ENCODE assay signal across 1 cellular context in the genomic region with DNA sequence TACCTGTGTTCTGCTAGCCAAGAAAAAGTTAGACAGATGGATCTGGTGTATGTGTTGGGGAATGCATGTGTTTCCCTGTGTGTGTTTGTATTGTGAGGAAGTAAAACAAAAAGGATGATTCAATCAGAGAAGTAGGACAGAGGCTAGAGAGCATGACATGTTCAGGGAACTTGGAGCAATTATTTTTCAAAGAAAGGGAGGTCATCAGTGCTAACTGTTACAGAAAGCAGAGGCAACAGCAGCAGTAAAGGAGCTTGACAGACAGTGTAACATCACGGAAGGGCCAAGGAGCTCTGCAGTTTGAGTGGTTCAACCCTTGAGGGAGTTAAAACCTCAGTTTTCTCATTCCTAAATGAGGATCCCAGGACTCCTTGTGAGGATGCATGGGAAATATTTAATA.
TF ChIP-seq lines count a peak whose summit lies in the region.

No MANE protein-coding gene starts in this region.

TF ChIP-seq in H1, 55 proteins besides CTCF, POLR2A, EP300 and RAD21:
- TF ChIP-seq, protein P1, sequence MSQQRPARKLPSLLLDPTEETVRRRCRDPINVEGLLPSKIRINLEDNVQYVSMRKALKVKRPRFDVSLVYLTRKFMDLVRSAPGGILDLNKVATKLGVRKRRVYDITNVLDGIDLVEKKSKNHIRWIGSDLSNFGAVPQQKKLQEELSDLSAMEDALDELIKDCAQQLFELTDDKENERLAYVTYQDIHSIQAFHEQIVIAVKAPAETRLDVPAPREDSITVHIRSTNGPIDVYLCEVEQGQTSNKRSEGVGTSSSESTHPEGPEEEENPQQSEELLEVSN (IDR thresholded peaks at IDR 0.05) = no peak
- TF ChIP-seq, protein P2, sequence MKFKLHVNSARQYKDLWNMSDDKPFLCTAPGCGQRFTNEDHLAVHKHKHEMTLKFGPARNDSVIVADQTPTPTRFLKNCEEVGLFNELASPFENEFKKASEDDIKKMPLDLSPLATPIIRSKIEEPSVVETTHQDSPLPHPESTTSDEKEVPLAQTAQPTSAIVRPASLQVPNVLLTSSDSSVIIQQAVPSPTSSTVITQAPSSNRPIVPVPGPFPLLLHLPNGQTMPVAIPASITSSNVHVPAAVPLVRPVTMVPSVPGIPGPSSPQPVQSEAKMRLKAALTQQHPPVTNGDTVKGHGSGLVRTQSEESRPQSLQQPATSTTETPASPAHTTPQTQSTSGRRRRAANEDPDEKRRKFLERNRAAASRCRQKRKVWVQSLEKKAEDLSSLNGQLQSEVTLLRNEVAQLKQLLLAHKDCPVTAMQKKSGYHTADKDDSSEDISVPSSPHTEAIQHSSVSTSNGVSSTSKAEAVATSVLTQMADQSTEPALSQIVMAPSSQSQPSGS (IDR thresholded peaks at IDR 0.05; ENCODE audit: low read length) = no peak
- TF ChIP-seq ZNF274 (IDR thresholded peaks at IDR 0.05; ENCODE audit: borderline replicate concordance, extremely low read depth, low read length) = no peak
- TF ChIP-seq SIRT6 (IDR thresholded peaks at IDR 0.05; ENCODE audit: low read length) = no peak
- TF ChIP-seq EGR1 (IDR thresholded peaks at IDR 0.05; ENCODE audit: borderline replicate concordance, low read depth, low read length) = no peak
- TF ChIP-seq FOSL1 (IDR thresholded peaks at IDR 0.05; ENCODE audit: insufficient read depth, low read depth, low read length) = no peak
- TF ChIP-seq, protein P3, sequence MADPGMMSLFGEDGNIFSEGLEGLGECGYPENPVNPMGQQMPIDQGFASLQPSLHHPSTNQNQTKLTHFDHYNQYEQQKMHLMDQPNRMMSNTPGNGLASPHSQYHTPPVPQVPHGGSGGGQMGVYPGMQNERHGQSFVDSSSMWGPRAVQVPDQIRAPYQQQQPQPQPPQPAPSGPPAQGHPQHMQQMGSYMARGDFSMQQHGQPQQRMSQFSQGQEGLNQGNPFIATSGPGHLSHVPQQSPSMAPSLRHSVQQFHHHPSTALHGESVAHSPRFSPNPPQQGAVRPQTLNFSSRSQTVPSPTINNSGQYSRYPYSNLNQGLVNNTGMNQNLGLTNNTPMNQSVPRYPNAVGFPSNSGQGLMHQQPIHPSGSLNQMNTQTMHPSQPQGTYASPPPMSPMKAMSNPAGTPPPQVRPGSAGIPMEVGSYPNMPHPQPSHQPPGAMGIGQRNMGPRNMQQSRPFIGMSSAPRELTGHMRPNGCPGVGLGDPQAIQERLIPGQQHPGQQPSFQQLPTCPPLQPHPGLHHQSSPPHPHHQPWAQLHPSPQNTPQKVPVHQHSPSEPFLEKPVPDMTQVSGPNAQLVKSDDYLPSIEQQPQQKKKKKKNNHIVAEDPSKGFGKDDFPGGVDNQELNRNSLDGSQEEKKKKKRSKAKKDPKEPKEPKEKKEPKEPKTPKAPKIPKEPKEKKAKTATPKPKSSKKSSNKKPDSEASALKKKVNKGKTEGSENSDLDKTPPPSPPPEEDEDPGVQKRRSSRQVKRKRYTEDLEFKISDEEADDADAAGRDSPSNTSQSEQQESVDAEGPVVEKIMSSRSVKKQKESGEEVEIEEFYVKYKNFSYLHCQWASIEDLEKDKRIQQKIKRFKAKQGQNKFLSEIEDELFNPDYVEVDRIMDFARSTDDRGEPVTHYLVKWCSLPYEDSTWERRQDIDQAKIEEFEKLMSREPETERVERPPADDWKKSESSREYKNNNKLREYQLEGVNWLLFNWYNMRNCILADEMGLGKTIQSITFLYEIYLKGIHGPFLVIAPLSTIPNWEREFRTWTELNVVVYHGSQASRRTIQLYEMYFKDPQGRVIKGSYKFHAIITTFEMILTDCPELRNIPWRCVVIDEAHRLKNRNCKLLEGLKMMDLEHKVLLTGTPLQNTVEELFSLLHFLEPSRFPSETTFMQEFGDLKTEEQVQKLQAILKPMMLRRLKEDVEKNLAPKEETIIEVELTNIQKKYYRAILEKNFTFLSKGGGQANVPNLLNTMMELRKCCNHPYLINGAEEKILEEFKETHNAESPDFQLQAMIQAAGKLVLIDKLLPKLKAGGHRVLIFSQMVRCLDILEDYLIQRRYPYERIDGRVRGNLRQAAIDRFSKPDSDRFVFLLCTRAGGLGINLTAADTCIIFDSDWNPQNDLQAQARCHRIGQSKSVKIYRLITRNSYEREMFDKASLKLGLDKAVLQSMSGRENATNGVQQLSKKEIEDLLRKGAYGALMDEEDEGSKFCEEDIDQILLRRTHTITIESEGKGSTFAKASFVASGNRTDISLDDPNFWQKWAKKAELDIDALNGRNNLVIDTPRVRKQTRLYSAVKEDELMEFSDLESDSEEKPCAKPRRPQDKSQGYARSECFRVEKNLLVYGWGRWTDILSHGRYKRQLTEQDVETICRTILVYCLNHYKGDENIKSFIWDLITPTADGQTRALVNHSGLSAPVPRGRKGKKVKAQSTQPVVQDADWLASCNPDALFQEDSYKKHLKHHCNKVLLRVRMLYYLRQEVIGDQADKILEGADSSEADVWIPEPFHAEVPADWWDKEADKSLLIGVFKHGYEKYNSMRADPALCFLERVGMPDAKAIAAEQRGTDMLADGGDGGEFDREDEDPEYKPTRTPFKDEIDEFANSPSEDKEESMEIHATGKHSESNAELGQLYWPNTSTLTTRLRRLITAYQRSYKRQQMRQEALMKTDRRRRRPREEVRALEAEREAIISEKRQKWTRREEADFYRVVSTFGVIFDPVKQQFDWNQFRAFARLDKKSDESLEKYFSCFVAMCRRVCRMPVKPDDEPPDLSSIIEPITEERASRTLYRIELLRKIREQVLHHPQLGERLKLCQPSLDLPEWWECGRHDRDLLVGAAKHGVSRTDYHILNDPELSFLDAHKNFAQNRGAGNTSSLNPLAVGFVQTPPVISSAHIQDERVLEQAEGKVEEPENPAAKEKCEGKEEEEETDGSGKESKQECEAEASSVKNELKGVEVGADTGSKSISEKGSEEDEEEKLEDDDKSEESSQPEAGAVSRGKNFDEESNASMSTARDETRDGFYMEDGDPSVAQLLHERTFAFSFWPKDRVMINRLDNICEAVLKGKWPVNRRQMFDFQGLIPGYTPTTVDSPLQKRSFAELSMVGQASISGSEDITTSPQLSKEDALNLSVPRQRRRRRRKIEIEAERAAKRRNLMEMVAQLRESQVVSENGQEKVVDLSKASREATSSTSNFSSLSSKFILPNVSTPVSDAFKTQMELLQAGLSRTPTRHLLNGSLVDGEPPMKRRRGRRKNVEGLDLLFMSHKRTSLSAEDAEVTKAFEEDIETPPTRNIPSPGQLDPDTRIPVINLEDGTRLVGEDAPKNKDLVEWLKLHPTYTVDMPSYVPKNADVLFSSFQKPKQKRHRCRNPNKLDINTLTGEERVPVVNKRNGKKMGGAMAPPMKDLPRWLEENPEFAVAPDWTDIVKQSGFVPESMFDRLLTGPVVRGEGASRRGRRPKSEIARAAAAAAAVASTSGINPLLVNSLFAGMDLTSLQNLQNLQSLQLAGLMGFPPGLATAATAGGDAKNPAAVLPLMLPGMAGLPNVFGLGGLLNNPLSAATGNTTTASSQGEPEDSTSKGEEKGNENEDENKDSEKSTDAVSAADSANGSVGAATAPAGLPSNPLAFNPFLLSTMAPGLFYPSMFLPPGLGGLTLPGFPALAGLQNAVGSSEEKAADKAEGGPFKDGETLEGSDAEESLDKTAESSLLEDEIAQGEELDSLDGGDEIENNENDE (IDR thresholded peaks at IDR 0.05; ENCODE audit: insufficient replicate concordance, low read length) = no peak
- TF ChIP-seq PHF8 (conservative IDR thresholded peaks at IDR 0.05; ENCODE audit: low read depth, low read length) = no peak
- TF ChIP-seq BRCA1 (IDR thresholded peaks at IDR 0.05; ENCODE audit: low read depth, low read length) = no peak
- TF ChIP-seq TAF7 (optimal IDR thresholded peaks at IDR 0.05; ENCODE audit: borderline replicate concordance, low read depth, low read length) = no peak
- no peak for TF ChIP-seq GTF2F1 (IDR thresholded peaks at IDR 0.05; ENCODE audit: borderline replicate concordance, low read depth, low read length)
- no peak for TF ChIP-seq SP2 (IDR thresholded peaks at IDR 0.05; ENCODE audit: low read length)
